Comparison of ENCODE assay signal across 8 cellular contexts in the genomic region with DNA sequence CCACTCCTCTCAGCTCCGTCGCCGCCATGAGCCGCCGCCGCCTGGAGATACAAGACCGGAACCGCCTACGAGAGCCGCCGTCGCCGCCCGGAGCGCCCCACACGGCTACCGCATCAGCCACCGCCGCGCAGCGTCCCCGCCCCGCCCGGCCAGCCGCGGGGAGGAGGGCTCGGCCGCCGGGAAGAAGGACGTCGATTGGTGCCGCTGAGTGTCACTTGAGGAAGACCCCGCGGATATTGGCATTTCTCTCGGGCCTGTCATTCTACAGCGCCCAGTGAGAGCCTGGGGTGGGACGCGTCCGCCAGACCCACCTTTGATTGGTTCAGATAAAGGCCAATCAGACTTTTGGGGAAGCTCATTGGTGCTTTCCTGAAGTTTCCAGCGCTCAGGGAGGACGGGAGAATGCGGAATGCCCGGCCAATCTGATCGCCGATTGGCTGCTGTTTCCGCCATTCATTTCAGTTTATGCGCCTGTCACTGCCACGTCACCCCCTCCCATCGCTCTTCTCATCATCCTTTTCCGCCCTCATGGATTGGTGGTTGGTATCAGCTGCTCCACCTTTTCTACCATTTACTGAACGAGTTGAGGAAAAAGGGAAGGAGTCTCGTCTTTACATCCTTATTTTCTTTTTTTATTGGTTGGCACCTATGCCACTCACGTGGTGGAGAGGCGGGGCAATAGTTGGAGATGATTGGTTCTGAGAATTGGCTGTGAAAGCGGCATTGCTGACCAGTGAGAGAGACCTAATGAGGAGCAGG. TPM values are rescaled to one million over a fixed set of nuclear protein-coding genes. Genes with fewer than 3 reads are reported as not detected.
DNase-seq lines count a peak whose midpoint lies in the region; ATAC-seq and TF ChIP-seq lines count a peak whose summit lies in the region.

A gene with protein sequence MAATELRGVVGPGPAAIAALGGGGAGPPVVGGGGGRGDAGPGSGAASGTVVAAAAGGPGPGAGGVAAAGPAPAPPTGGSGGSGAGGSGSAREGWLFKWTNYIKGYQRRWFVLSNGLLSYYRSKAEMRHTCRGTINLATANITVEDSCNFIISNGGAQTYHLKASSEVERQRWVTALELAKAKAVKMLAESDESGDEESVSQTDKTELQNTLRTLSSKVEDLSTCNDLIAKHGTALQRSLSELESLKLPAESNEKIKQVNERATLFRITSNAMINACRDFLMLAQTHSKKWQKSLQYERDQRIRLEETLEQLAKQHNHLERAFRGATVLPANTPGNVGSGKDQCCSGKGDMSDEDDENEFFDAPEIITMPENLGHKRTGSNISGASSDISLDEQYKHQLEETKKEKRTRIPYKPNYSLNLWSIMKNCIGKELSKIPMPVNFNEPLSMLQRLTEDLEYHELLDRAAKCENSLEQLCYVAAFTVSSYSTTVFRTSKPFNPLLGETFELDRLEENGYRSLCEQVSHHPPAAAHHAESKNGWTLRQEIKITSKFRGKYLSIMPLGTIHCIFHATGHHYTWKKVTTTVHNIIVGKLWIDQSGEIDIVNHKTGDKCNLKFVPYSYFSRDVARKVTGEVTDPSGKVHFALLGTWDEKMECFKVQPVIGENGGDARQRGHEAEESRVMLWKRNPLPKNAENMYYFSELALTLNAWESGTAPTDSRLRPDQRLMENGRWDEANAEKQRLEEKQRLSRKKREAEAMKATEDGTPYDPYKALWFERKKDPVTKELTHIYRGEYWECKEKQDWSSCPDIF (minus strand): TSS at position 138 of the 759 bp plus-strand sequence. CDS start 110 bp downstream, at position 28.

- H3K27me3 ChIP-seq in suprapubic skin, result no peaks in the 10 kb centered on the region

- peaks cover 41% of the 10 kb centered on the region for H3K4me1 ChIP-seq in suprapubic skin

- no peak for TF ChIP-seq EP300 in suprapubic skin (IDR thresholded peaks at IDR 0.05)

- no peaks in the 10 kb centered on the region for H3K36me3 ChIP-seq in suprapubic skin

- H3K27ac Mint-ChIP-seq in activated naive CD4-positive, alpha-beta T cell treated with anti-CD3 and anti-CD28 coated beads, Interleukin-2, amount 50 U/mL, for 72 hours, result peak within 1 kb of the TSS; percentile 92 to 97

- TF ChIP-seq CTCF in GM10248 (IDR thresholded peaks at IDR 0.05; ENCODE audit: control extremely low read depth, extremely low read depth, low read depth, missing control alignments) (no peak), suprapubic skin (IDR thresholded peaks at IDR 0.05) (peak in 1 of 2 donors; percentile 7)

- H3K9me3 Mint-ChIP-seq in activated naive CD4-positive, alpha-beta T cell treated with anti-CD3 and anti-CD28 coated beads, Interleukin-2, amount 50 U/mL, for 72 hours, result no peaks in the 10 kb centered on the region

- H3K36me3 Mint-ChIP-seq in activated naive CD4-positive, alpha-beta T cell treated with anti-CD3 and anti-CD28 coated beads, Interleukin-2, amount 50 U/mL, for 72 hours, result peaks cover 19 to 21% of the 10 kb centered on the region in 2 donors

- CTCF ChIA-PET in GM10248 (lab: Yijun Ruan, JAX), result interaction anchor here (1.1 to 2.0 kb wide), 4 partner anchors 12 to 53 kb away, joined by 3 to 7 read pairs (median 4); a partner anchor contains a TSS

- DNase-seq in GM10248 (ENCODE audit: extremely low spot score) (peak; percentile 98), NCI-H1092 treated with DMSO at 0.1 percent for 48 hours (lab: John Stamatoyannopoulos, UW) (peak; percentile 100), SKM-1 (lab: John Stamatoyannopoulos, UW; ENCODE audit: unreplicated experiment) (peak; percentile 100), globus pallidus (ENCODE audit: low spot score) (peak; percentile 100), nucleus accumbens (lab: John Stamatoyannopoulos, UW) (peak; percentile 96 to 100 (median 100)), suprapubic skin (ENCODE audit: low spot score in 2 of 2) (peak; percentile 99 to 100)
- peak; percentile 93 to 100 for DNase-seq in activated naive CD4-positive, alpha-beta T cell treated with anti-CD3 and anti-CD28 coated beads, Interleukin-2, amount 50 U/mL, for 72 hours (ENCODE audit: low spot score in 2 of 2)

- peak within 1 kb of the TSS; percentile 82 for H3K4me3 ChIP-seq in suprapubic skin

- 0% methylated on average over 23 of the region's 55 CpGs for WGBS in suprapubic skin

- peak; percentile 90 for ATAC-seq in HG02610 (IDR thresholded peaks at IDR 0.05; ENCODE audit: unreplicated experiment)
- peak; percentile 88 to 90 for ATAC-seq in activated naive CD4-positive, alpha-beta T cell treated with anti-CD3 and anti-CD28 coated beads, Interleukin-2, amount 50 U/mL, for 72 hours

- H3K27ac ChIP-seq in suprapubic skin, result peak within 1 kb of the TSS; percentile 97

- no peaks in the 10 kb centered on the region for H3K9me3 ChIP-seq in suprapubic skin

- POLR2A ChIA-PET in GM10248 (lab: Yijun Ruan, JAX), result interaction anchor here (0.6 to 2.4 kb wide), 7 partner anchors 9 to 471 kb away, joined by 3 to 19 read pairs (median 4); a partner anchor contains a TSS

- peak; percentile 72 to 83 for TF ChIP-seq POLR2A in suprapubic skin (IDR thresholded peaks at IDR 0.05)

RNA-seq across cellular contexts. Expression of the gene that starts here (rescaled TPM):
- 10 to 100 TPM; 40.1 to 50.9 TPM for total RNA-seq in activated naive CD4-positive, alpha-beta T cell treated with anti-CD3 and anti-CD28 coated beads, Interleukin-2, amount 50 U/mL, for 72 hours
- 10 to 100 TPM; 37.2 to 71.5 (median 49.6) TPM for total RNA-seq in suprapubic skin

Comparison
In these comparisons a context has a peak if more than half of its experiments do, and no peak if none do; other contexts are left out.
1. Peak in every context shown above with its lines: DNase-seq, ATAC-seq, H3K4me3 ChIP-seq and H3K27ac ChIP-seq.